ENCODE assay signal across 8 cellular contexts in genomic region chr3:149969945-149970715, GRCh38. TPM values are rescaled to one million over a fixed set of nuclear protein-coding genes. Genes with fewer than 3 reads are reported as not detected.
DNase-seq lines count a peak whose midpoint lies in the region; ATAC-seq lines count a peak whose summit lies in the region.

No MANE protein-coding gene starts in this region.

- peak; percentile 28 for DNase-seq in SKM-1 treated with dmso at 0.1 percent for 144 hours (lab: John Stamatoyannopoulos, UW; ENCODE audit: unreplicated experiment)
- no peak for DNase-seq in SKM-1 (lab: John Stamatoyannopoulos, UW; ENCODE audit: unreplicated experiment)
- DNase-seq in NCI-H2171 treated with DMSO at 0.1 percent for 48 hours (lab: John Stamatoyannopoulos, UW): peak; percentile 90
- peak; percentile 36 to 49 for DNase-seq in activated CD4-positive, alpha-beta T cell treated with anti-CD3 and anti-CD28 coated beads, Interleukin-2, amount 50 U/mL, for 24 hours (ENCODE audit: low read depth in 1 of 2, low spot score in 1 of 2)
- peak; percentile 78 for DNase-seq in left lobe of liver (ENCODE audit: low spot score)
- peak; percentile 70 for DNase-seq in stimulated activated CD4-positive, alpha-beta T cell treated with anti-CD3 and anti-CD28 coated beads, Interleukin-1b, Interleukin-23, amount 100 ng/mL, for 48 hours

- H3K27me3 Mint-ChIP-seq in dendritic cell treated with granulocyte-macrophage colony-stimulating factor and Interleukin-4, amounts not matched to agents 40 ng/mL and 50 ng/mL, for 4 days: peaks cover 51% of the 10 kb centered on the region

- ATAC-seq in HG03064 (IDR thresholded peaks at IDR 0.05; ENCODE audit: low read depth, unreplicated experiment) (peak; percentile 54), left lobe of liver (peak; percentile 76)

- H3K36me3 Mint-ChIP-seq in dendritic cell treated with granulocyte-macrophage colony-stimulating factor and Interleukin-4, amounts not matched to agents 40 ng/mL and 50 ng/mL, for 4 days (ENCODE audit: low read depth): peaks cover 33% of the 10 kb centered on the region

- no peak overlapping the region for H3K27ac Mint-ChIP-seq in dendritic cell treated with granulocyte-macrophage colony-stimulating factor and Interleukin-4, amounts not matched to agents 40 ng/mL and 50 ng/mL, for 4 days

- intact Hi-C loops in dendritic cell treated with granulocyte-macrophage colony-stimulating factor and Interleukin-4, amounts not matched to agents 40 ng/mL and 50 ng/mL, for 4 days (cut with micrococcal nuclease): loop anchor here (2.0 to 10.0 kb wide), 3 partner anchors 213 to 525 kb away; no protein-coding TSS in a partner anchor

- peaks cover 20% of the 10 kb centered on the region for H3K4me1 Mint-ChIP-seq in dendritic cell treated with granulocyte-macrophage colony-stimulating factor and Interleukin-4, amounts not matched to agents 40 ng/mL and 50 ng/mL, for 4 days (ENCODE audit: low read depth)

- peak overlapping the region; percentile 76 for H3K4me3 Mint-ChIP-seq in dendritic cell treated with granulocyte-macrophage colony-stimulating factor and Interleukin-4, amounts not matched to agents 40 ng/mL and 50 ng/mL, for 4 days

- H3K9me3 Mint-ChIP-seq in dendritic cell treated with granulocyte-macrophage colony-stimulating factor and Interleukin-4, amounts not matched to agents 40 ng/mL and 50 ng/mL, for 4 days: no peaks in the 10 kb centered on the region

RNA-seq across cellular contexts. Expression of gene PFN2, which starts 0.6 kb away (rescaled TPM):
- total RNA-seq in left lobe of liver: 7.5 TPM
